Comparison of ENCODE assay signal across 12 cellular contexts in the genomic region with DNA sequence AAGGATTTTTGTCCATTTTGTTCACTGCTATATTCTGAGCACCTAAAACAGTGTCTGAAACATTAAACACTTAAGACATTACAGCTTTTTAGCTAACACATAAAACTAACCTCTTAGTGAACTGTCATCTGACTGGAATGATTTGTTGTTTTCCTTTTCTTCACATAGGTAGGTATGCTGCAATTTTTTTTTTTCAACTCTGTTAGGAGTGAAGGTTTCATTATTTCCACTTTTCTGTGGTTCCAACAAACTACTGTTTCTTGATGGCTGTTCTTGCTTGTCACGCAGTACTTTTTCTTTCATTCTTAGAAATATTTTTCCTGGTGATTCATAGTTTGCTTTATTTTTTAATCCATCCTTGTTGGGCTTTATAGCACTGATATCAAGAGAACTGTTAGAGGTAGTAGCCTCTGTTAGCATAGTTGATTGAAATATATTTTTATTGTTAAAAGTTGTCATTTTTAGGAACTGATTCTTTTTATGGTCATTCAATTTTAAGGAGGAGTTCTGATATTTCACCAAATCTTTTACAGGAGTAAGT. TPM values are rescaled to one million over a fixed set of nuclear protein-coding genes. Genes with fewer than 3 reads are reported as not detected.
DNase-seq lines count a peak whose midpoint lies in the region; ATAC-seq and TF ChIP-seq lines count a peak whose summit lies in the region.
"Had no signal": no experiment of that assay in that cellular context is flagged by ENCODE, and none has a peak within 500 bp of the region (broad histone marks: within the 10 kb centered on the region; RNA-seq: fewer than 3 reads in every experiment).

No MANE protein-coding gene starts in this region.

- H3K27ac Mint-ChIP-seq in activated naive CD4-positive, alpha-beta T cell treated with anti-CD3 and anti-CD28 coated beads, Interleukin-2, amount 50 U/mL, for 72 hours, result no peak overlapping the region
- no peak overlapping the region for H3K27ac Mint-ChIP-seq in activated naive CD4-positive, alpha-beta T cell treated with anti-CD3 and anti-CD28 coated beads, Interleukin-2, amount 10 ng/mL, durations not matched to agents 7 days and 5 days
- no peak overlapping the region for H3K27ac Mint-ChIP-seq in stimulated activated effector memory CD8-positive, alpha-beta T cell treated with anti-CD3 and anti-CD28 coated beads, Interleukin-12 subunit alpha, Interleukin-12 subunit beta, amount 100 ng/mL, for 72 hours
- H3K27ac Mint-ChIP-seq in CD8-positive, alpha-beta memory T cell, result no peak overlapping the region

- intact Hi-C loops in mammary epithelial cell (cut with micrococcal nuclease), result no loop called here

- no peaks in the 10 kb centered on the region for H3K27me3 Mint-ChIP-seq in activated naive CD4-positive, alpha-beta T cell treated with anti-CD3 and anti-CD28 coated beads, Interleukin-2, amount 10 ng/mL, durations not matched to agents 7 days and 5 days
- no peaks in the 10 kb centered on the region for H3K27me3 Mint-ChIP-seq in CD8-positive, alpha-beta memory T cell

- in situ Hi-C loops in mammary epithelial cell (cut with MboI; ENCODE audit: low sequenced_read_pairs in 2 of 2), result no loop called here

- H3K4me1 ChIP-seq in SJSA1 (replicated peaks) (peaks cover 55% of the 10 kb centered on the region), mammary epithelial cell (ENCODE audit: insufficient read depth, low read length) (peaks cover 8% of the 10 kb centered on the region)
- peaks cover 32% of the 10 kb centered on the region for H3K4me1 ChIP-seq in CD8-positive, alpha-beta memory T cell (ENCODE audit: insufficient read depth, low read length)

- H3K36me3 ChIP-seq in SJSA1 (peaks cover 12% of the 10 kb centered on the region), mammary epithelial cell (ENCODE audit: insufficient read depth, low read length) (peaks cover 3% of the 10 kb centered on the region)
- no peaks in the 10 kb centered on the region for H3K36me3 ChIP-seq in CD8-positive, alpha-beta memory T cell (ENCODE audit: insufficient read depth, low read length)
- H3K36me3 ChIP-seq: tibial nerve had no signal

- H3K4me1 Mint-ChIP-seq in activated naive CD4-positive, alpha-beta T cell treated with anti-CD3 and anti-CD28 coated beads, Interleukin-2, amount 10 ng/mL, durations not matched to agents 7 days and 5 days, result peaks cover 23% of the 10 kb centered on the region
- peaks cover 16% of the 10 kb centered on the region for H3K4me1 Mint-ChIP-seq in stimulated activated effector memory CD8-positive, alpha-beta T cell treated with anti-CD3 and anti-CD28 coated beads, Interleukin-12 subunit alpha, Interleukin-12 subunit beta, amount 100 ng/mL, for 72 hours
- peaks cover 16 to 25% (median 21%) of the 10 kb centered on the region in 3 donors for H3K4me1 Mint-ChIP-seq in CD8-positive, alpha-beta memory T cell

- no peak overlapping the region for H3K4me2 ChIP-seq in mammary epithelial cell (ENCODE audit: insufficient read depth, low read depth, low read length)

- no peak overlapping the region for H2AFZ ChIP-seq in mammary epithelial cell (ENCODE audit: low read depth, low read length)
- H2AFZ ChIP-seq: GM23248 had no signal

- peaks cover 100% of the 10 kb centered on the region for H3K79me2 ChIP-seq in mammary epithelial cell (ENCODE audit: insufficient read depth, low read length)

- TF ChIP-seq CTCF in mammary epithelial cell (conservative IDR thresholded peaks at IDR 0.05 in 1 of 2, IDR thresholded peaks at IDR 0.05 in 1 of 2; ENCODE audit: extremely low read depth in 1 of 2, insufficient read depth in 1 of 2, low read depth in 1 of 2, low read length in 2 of 2), result no peak

- no peak for DNase-seq in activated naive CD4-positive, alpha-beta T cell treated with anti-CD3 and anti-CD28 coated beads, Interleukin-2, amount 50 U/mL, for 72 hours (ENCODE audit: low spot score in 2 of 2)
- DNase-seq in activated naive CD4-positive, alpha-beta T cell treated with anti-CD3 and anti-CD28 coated beads, Interleukin-2, amount 10 ng/mL, durations not matched to agents 7 days and 5 days, result no peak
- peak in 1 of 2 experiments; percentile 22 for DNase-seq in SJSA1 (ENCODE audit: low read depth in 1 of 2, low spot score in 2 of 2)
- DNase-seq in stimulated activated effector memory CD8-positive, alpha-beta T cell treated with anti-CD3 and anti-CD28 coated beads, Interleukin-12 subunit alpha, Interleukin-12 subunit beta, amount 100 ng/mL, for 72 hours (ENCODE audit: low spot score in 2 of 2), result no peak
- no peak for DNase-seq in NCI-H1436 (lab: John Stamatoyannopoulos, UW)
- DNase-seq in mammary epithelial cell, result no peak
- no peak for DNase-seq in CD8-positive, alpha-beta memory T cell
- DNase-seq: GM23248, heart right ventricle had no signal

- H3K36me3 Mint-ChIP-seq in activated naive CD4-positive, alpha-beta T cell treated with anti-CD3 and anti-CD28 coated beads, Interleukin-2, amount 50 U/mL, for 72 hours, result peaks cover 5 to 12% of the 10 kb centered on the region in 2 donors
- peaks cover 24% of the 10 kb centered on the region for H3K36me3 Mint-ChIP-seq in activated naive CD4-positive, alpha-beta T cell treated with anti-CD3 and anti-CD28 coated beads, Interleukin-2, amount 10 ng/mL, durations not matched to agents 7 days and 5 days
- peaks cover 16% of the 10 kb centered on the region for H3K36me3 Mint-ChIP-seq in stimulated activated effector memory CD8-positive, alpha-beta T cell treated with anti-CD3 and anti-CD28 coated beads, Interleukin-12 subunit alpha, Interleukin-12 subunit beta, amount 100 ng/mL, for 72 hours
- peaks cover 0 to 8% (median under 1%) of the 10 kb centered on the region in 3 donors for H3K36me3 Mint-ChIP-seq in CD8-positive, alpha-beta memory T cell

- H3K27ac ChIP-seq in SJSA1 (peak overlapping the region; percentile 36), mammary epithelial cell (ENCODE audit: insufficient read depth, low read depth, low read length) (no peak overlapping the region)
- H3K27ac ChIP-seq in CD8-positive, alpha-beta memory T cell (ENCODE audit: low read depth, low read length), result no peak overlapping the region
- H3K27ac ChIP-seq: epithelial cell of prostate, GM23248, heart right ventricle, tibial nerve had no signal

- 100% methylated on average over 1 of the region's 1 CpG for WGBS in mammary epithelial cell (ENCODE audit: low coverage, missing lambda C conversion rate)

- no peaks in the 10 kb centered on the region for H3K9me3 Mint-ChIP-seq in activated naive CD4-positive, alpha-beta T cell treated with anti-CD3 and anti-CD28 coated beads, Interleukin-2, amount 50 U/mL, for 72 hours
- no peaks in the 10 kb centered on the region for H3K9me3 Mint-ChIP-seq in activated naive CD4-positive, alpha-beta T cell treated with anti-CD3 and anti-CD28 coated beads, Interleukin-2, amount 10 ng/mL, durations not matched to agents 7 days and 5 days
- no peaks in the 10 kb centered on the region for H3K9me3 Mint-ChIP-seq in stimulated activated effector memory CD8-positive, alpha-beta T cell treated with anti-CD3 and anti-CD28 coated beads, Interleukin-12 subunit alpha, Interleukin-12 subunit beta, amount 100 ng/mL, for 72 hours
- no peaks in the 10 kb centered on the region for H3K9me3 Mint-ChIP-seq in CD8-positive, alpha-beta memory T cell

- dilution Hi-C loops in mammary epithelial cell (cut with HindIII; ENCODE audit: low sequenced_read_pairs), result no loop called here

- POLR2A ChIA-PET in CD8-positive, alpha-beta memory T cell (lab: Charles Lee), result no interaction called here

- no peak overlapping the region for H3K4me3 Mint-ChIP-seq in activated naive CD4-positive, alpha-beta T cell treated with anti-CD3 and anti-CD28 coated beads, Interleukin-2, amount 10 ng/mL, durations not matched to agents 7 days and 5 days
- H3K4me3 Mint-ChIP-seq in stimulated activated effector memory CD8-positive, alpha-beta T cell treated with anti-CD3 and anti-CD28 coated beads, Interleukin-12 subunit alpha, Interleukin-12 subunit beta, amount 100 ng/mL, for 72 hours, result no peak overlapping the region
- H3K4me3 Mint-ChIP-seq in CD8-positive, alpha-beta memory T cell, result no peak overlapping the region

- H3K9ac ChIP-seq in mammary epithelial cell (ENCODE audit: insufficient read depth, low read length), result no peak overlapping the region
- H3K9ac ChIP-seq: GM23248 had no signal

- H3K9me3 ChIP-seq in SJSA1 (replicated peaks) (no peaks in the 10 kb centered on the region), mammary epithelial cell (replicated peaks; ENCODE audit: insufficient read depth, low read length) (no peaks in the 10 kb centered on the region)
- no peaks in the 10 kb centered on the region for H3K9me3 ChIP-seq in CD8-positive, alpha-beta memory T cell (ENCODE audit: low read length)
- H3K9me3 ChIP-seq: heart right ventricle, tibial nerve had no signal

- CTCF ChIA-PET in activated naive CD4-positive, alpha-beta T cell treated with anti-CD3 and anti-CD28 coated beads, Interleukin-2, amount 10 ng/mL, durations not matched to agents 7 days and 5 days (lab: Charles Lee), result no interaction called here
- CTCF ChIA-PET in mammary epithelial cell (lab: Charles Lee; ENCODE audit: low non-redundant PET), result no interaction called here
- CTCF ChIA-PET in CD8-positive, alpha-beta memory T cell (lab: Charles Lee), result interaction anchor here (1.8 kb wide), 1 partner anchor 22 kb away, joined by 6 read pairs; no protein-coding TSS in a partner anchor

- peak; percentile 74 to 95 for ATAC-seq in activated naive CD4-positive, alpha-beta T cell treated with anti-CD3 and anti-CD28 coated beads, Interleukin-2, amount 50 U/mL, for 72 hours
- peak; percentile 47 for ATAC-seq in HG02610 (IDR thresholded peaks at IDR 0.05; ENCODE audit: unreplicated experiment)
- ATAC-seq in stimulated activated effector memory CD8-positive, alpha-beta T cell treated with anti-CD3 and anti-CD28 coated beads, Interleukin-12 subunit alpha, Interleukin-12 subunit beta, amount 100 ng/mL, for 72 hours, result peak; percentile 91
- ATAC-seq: heart right ventricle had no signal

- no peaks in the 10 kb centered on the region for H4K20me1 ChIP-seq in mammary epithelial cell (ENCODE audit: insufficient read depth, low read length)

- no peaks in the 10 kb centered on the region for H3K27me3 ChIP-seq in SJSA1 (replicated peaks)
- no peaks in the 10 kb centered on the region for H3K27me3 ChIP-seq in mammary epithelial cell (ENCODE audit: insufficient read depth, low read length)
- H3K27me3 ChIP-seq in CD8-positive, alpha-beta memory T cell (ENCODE audit: insufficient read depth, low read length, poor library complexity, severe bottlenecking), result no peaks in the 10 kb centered on the region
- H3K27me3 ChIP-seq: heart right ventricle, tibial nerve had no signal

- H3K4me3 ChIP-seq in SJSA1 (no peak overlapping the region), mammary epithelial cell (replicated peaks in 1 of 3; ENCODE audit: insufficient read depth in 1 of 3, low read depth in 2 of 3, low read length in 3 of 3) (no peak overlapping the region)
- no peak overlapping the region for H3K4me3 ChIP-seq in CD8-positive, alpha-beta memory T cell (ENCODE audit: low read length)
- H3K4me3 ChIP-seq: GM23248, heart right ventricle, tibial nerve had no signal

- no TSS peak for BruUV-seq in mammary epithelial cell (replicated peaks; lab: Mats Ljungman, UMichigan)

RNA-seq across cellular contexts. Expression of a gene that starts 6.3 kb away (rescaled TPM):
- 10 to 100 TPM; 71.0 to 80.9 TPM for total RNA-seq in activated naive CD4-positive, alpha-beta T cell treated with anti-CD3 and anti-CD28 coated beads, Interleukin-2, amount 50 U/mL, for 72 hours
- 36.3 and 47.8 TPM in 2 replicates for total RNA-seq in SJSA1 (2014; rRNA removed; shearing (Covaris generic))
- total RNA-seq in mammary epithelial cell, result 10 to 100 TPM; 22.5 to 25.8 TPM
- 11.4 TPM for polyA plus RNA-seq in mammary epithelial cell
- 9.2 TPM for polyA minus RNA-seq in mammary epithelial cell
- total RNA-seq in CD8-positive, alpha-beta memory T cell, result 10 to 100 TPM; 25.2 to 28.2 TPM
- polyA plus RNA-seq in CD8-positive, alpha-beta memory T cell, result 28.7 TPM
